ENCODE assay signal across 13 cellular contexts in the genomic region with DNA sequence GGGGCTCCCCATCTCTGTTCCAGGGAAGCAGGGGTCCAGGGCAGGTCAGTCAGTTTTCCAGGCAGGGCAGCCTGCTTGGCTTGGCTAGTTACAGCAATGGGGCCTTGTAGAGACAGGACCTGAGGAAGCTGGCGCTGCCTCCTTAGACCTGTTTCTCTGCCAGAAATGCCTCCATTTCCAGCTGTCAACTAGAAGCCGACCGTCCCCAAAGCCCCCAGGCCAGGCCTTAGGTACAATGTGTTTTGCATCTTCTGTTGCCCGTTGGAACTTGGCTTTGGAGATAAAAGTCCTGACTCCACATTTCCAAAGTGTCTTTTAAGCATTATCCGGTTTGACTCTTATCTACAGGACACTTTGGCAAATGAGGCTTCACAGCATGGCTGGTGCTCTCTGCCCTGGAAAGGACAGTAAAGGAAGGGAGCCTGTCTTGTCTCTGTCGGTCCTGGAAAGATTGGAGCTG. TPM values are rescaled to one million over a fixed set of nuclear protein-coding genes. Genes with fewer than 3 reads are reported as not detected.
DNase-seq lines count a peak whose midpoint lies in the region; ATAC-seq and TF ChIP-seq lines count a peak whose summit lies in the region.
"Had no signal": no experiment of that assay in that cellular context is flagged by ENCODE, and none has a peak within 500 bp of the region (broad histone marks: within the 10 kb centered on the region; RNA-seq: fewer than 3 reads in every experiment).

No MANE protein-coding gene starts in this region.

- no peak for DNase-seq in HFFc6
- DNase-seq in breast epithelium (ENCODE audit: low spot score in 2 of 2), result peak in 1 of 2 donors; percentile 60
- DNase-seq in left lobe of liver (ENCODE audit: low spot score), result no peak
- DNase-seq in stomach, result no peak
- DNase-seq in SIG-M5 (lab: John Stamatoyannopoulos, UW), result no peak
- DNase-seq: activated CD4-positive, alpha-beta T cell treated with anti-CD3 and anti-CD28 coated beads for 4 hours; CD4-positive, alpha-beta T cell; NCI-H1694 treated with DMSO at 0.1 percent for 48 hours had no signal

- H3K9me3 Mint-ChIP-seq in HFFc6, result no peaks in the 10 kb centered on the region
- no peaks in the 10 kb centered on the region for H3K9me3 Mint-ChIP-seq in activated T-helper 17 cell treated with anti-CD3 and anti-CD28 coated beads, Interleukin-2, amount 50 U/mL, for 72 hours
- H3K9me3 Mint-ChIP-seq: CD4-positive, alpha-beta T cell; stimulated activated effector memory CD8-positive, alpha-beta T cell treated with anti-CD3 and anti-CD28 coated beads, Interleukin-12 subunit alpha, Interleukin-12 subunit beta, amount 100 ng/mL, for 72 hours had no signal

- no peaks in the 10 kb centered on the region for H3K36me3 Mint-ChIP-seq in HFFc6 (ENCODE audit: low read depth)
- no peaks in the 10 kb centered on the region for H3K36me3 Mint-ChIP-seq in activated T-helper 17 cell treated with anti-CD3 and anti-CD28 coated beads, Interleukin-2, amount 50 U/mL, for 72 hours (ENCODE audit: low read depth)
- H3K36me3 Mint-ChIP-seq: stimulated activated effector memory CD8-positive, alpha-beta T cell treated with anti-CD3 and anti-CD28 coated beads, Interleukin-12 subunit alpha, Interleukin-12 subunit beta, amount 100 ng/mL, for 72 hours had no signal

- H3K27me3 ChIP-seq in breast epithelium (no peaks in the 10 kb centered on the region), stomach (peaks cover 0 to 12% (median 9%) of the 10 kb centered on the region in 3 donors)

- no peak overlapping the region for H3K4me3 Mint-ChIP-seq in HFFc6
- no peak overlapping the region for H3K4me3 Mint-ChIP-seq in activated T-helper 17 cell treated with anti-CD3 and anti-CD28 coated beads, Interleukin-2, amount 50 U/mL, for 72 hours
- H3K4me3 Mint-ChIP-seq: CD4-positive, alpha-beta T cell; stimulated activated effector memory CD8-positive, alpha-beta T cell treated with anti-CD3 and anti-CD28 coated beads, Interleukin-12 subunit alpha, Interleukin-12 subunit beta, amount 100 ng/mL, for 72 hours had no signal

- no peak overlapping the region for H3K4me3 ChIP-seq in breast epithelium
- H3K4me3 ChIP-seq in stomach, result no peak overlapping the region
- H3K4me3 ChIP-seq: cardiac muscle cell had no signal

- no peak for TF ChIP-seq EP300 in stomach (IDR thresholded peaks at IDR 0.05)

- H3K27me3 Mint-ChIP-seq in HFFc6 (ENCODE audit: insufficient read depth), result peaks cover 4% of the 10 kb centered on the region
- H3K27me3 Mint-ChIP-seq in activated T-helper 17 cell treated with anti-CD3 and anti-CD28 coated beads, Interleukin-2, amount 50 U/mL, for 72 hours, result no peaks in the 10 kb centered on the region

- H3K27ac ChIP-seq in breast epithelium, result peak overlapping the region; percentile 100
- peak overlapping the region; percentile 74 to 92 (median 88) for H3K27ac ChIP-seq in stomach
- H3K27ac ChIP-seq: cardiac muscle cell had no signal

- peak overlapping the region; percentile 99 for H3K27ac Mint-ChIP-seq in HFFc6
- no peak overlapping the region for H3K27ac Mint-ChIP-seq in activated T-helper 17 cell treated with anti-CD3 and anti-CD28 coated beads, Interleukin-2, amount 50 U/mL, for 72 hours
- H3K27ac Mint-ChIP-seq: CD4-positive, alpha-beta T cell; stimulated activated effector memory CD8-positive, alpha-beta T cell treated with anti-CD3 and anti-CD28 coated beads, Interleukin-12 subunit alpha, Interleukin-12 subunit beta, amount 100 ng/mL, for 72 hours had no signal

- H3K4me1 ChIP-seq in breast epithelium (peaks cover 15 to 63% of the 10 kb centered on the region in 2 donors), stomach (peaks cover 45 to 70% (median 62%) of the 10 kb centered on the region in 4 donors)

- H3K9me3 ChIP-seq in breast epithelium, result no peaks in the 10 kb centered on the region
- H3K9me3 ChIP-seq in stomach, result no peaks in the 10 kb centered on the region

- WGBS in stomach, 5 donors, result 44 to 64% (median 55%) methylated on average over 5 to 6 of the region's 6 CpGs

- ATAC-seq in left lobe of liver (peak; percentile 8), HG03139 (IDR thresholded peaks at IDR 0.05; ENCODE audit: unreplicated experiment) (no peak), GM21529 (IDR thresholded peaks at IDR 0.05; ENCODE audit: unreplicated experiment) (no peak)
- ATAC-seq in activated T-helper 17 cell treated with anti-CD3 and anti-CD28 coated beads, Interleukin-2, amount 50 U/mL, for 72 hours (replicated peaks), result no peak
- ATAC-seq: stimulated activated effector memory CD8-positive, alpha-beta T cell treated with anti-CD3 and anti-CD28 coated beads, Interleukin-12 subunit alpha, Interleukin-12 subunit beta, amount 100 ng/mL, for 72 hours had no signal

- TF ChIP-seq CTCF in HFFc6 (IDR thresholded peaks at IDR 0.05), result no peak
- TF ChIP-seq CTCF in breast epithelium (IDR thresholded peaks at IDR 0.05), result no peak
- TF ChIP-seq CTCF in stomach (IDR thresholded peaks at IDR 0.05), result no peak

- intact Hi-C loops in breast epithelium (cut with DNase I; ENCODE audit: low total_unique reads), result loop anchor here (5.0 to 10.0 kb wide), 2 partner anchors 66 to 723 kb away; no protein-coding TSS in a partner anchor
- intact Hi-C loops in stomach (cut with DNase I; ENCODE audit: low total_unique reads), result no loop called here

- TF ChIP-seq POLR2A in breast epithelium (IDR thresholded peaks at IDR 0.05) (no peak), stomach (IDR thresholded peaks at IDR 0.05) (no peak)

- H3K36me3 ChIP-seq in breast epithelium (no peaks in the 10 kb centered on the region), stomach (no peaks in the 10 kb centered on the region)
- H3K36me3 ChIP-seq: cardiac muscle cell had no signal

- peaks cover 50% of the 10 kb centered on the region for H3K4me1 Mint-ChIP-seq in HFFc6 (ENCODE audit: low read depth)
- peaks cover 7% of the 10 kb centered on the region for H3K4me1 Mint-ChIP-seq in activated T-helper 17 cell treated with anti-CD3 and anti-CD28 coated beads, Interleukin-2, amount 50 U/mL, for 72 hours

RNA-seq across cellular contexts. Expression of a gene that starts 42.6 kb away (rescaled TPM):
- total RNA-seq in HFFc6 (2021; fragmentation: NEBNext Ultra II Directional; extraction: Animal tissue kit (Norgen Biotek cat#: 25700)), result 1 to 10 TPM; 2.3 to 3.7 (median 2.8) TPM
- total RNA-seq in breast epithelium (1 to 10 TPM in 2 of 3 donors, not detected in 1; 2.9 to 9.8 TPM), left lobe of liver (0.28 TPM), stomach (under 1 TPM in 3 of 5 donors, not detected in 2; 0.29 to 0.45 (median 0.37) TPM)
- 1 to 10 TPM in 2 of 3 donors, not detected in 1; 3.1 to 3.7 TPM for polyA plus RNA-seq in stomach
- total RNA-seq in activated T-helper 17 cell treated with anti-CD3 and anti-CD28 coated beads, Interleukin-2, amount 50 U/mL, for 72 hours, result not detected
- total RNA-seq: cardiac muscle cell; CD4-positive, alpha-beta T cell had no signal
- polyA plus RNA-seq: cardiac muscle cell had no signal
